ENCODE assay signal across 16 cellular contexts in the genomic region with DNA sequence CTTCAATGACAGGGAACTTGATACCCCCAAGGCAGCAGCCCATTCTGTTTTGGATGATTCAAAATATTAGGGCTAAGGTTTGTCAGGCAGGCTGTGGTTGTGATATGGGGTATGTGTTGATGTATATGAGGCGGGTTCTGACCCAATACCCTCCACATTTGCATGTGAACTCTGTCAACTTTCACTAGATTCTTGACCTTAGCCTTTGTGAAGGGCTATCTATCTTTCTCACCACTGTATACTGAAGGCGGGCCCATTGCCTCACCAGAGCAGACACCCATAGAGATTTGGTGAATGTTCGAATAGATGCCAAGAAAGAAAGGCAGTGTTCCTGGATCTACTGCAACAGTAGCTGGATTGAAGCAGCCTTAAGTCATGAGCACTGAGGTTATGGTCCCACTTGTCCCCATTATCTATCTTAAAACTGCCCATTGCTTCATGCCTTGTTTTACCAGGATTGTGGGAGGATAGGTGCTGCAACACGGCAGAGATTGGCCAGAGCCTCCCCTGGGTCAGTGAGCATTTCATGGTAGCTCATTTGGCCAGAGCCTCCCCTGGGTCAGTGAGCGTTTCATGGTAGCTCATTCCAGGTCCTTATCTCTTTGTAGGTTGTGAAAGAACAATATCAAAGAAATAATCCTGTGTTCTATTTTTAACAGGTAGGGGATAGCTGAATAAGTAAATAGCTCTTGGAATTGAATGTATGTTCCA.
"Had no signal": no experiment of that assay in that cellular context is flagged by ENCODE, and none has a peak within 500 bp of the region (broad histone marks: within the 10 kb centered on the region; RNA-seq: fewer than 3 reads in every experiment).

No MANE protein-coding gene starts in this region.

- H3K27me3 ChIP-seq: left lung had no signal

- H3K4me3 ChIP-seq: left lung, skin epidermis had no signal

- H3K27ac ChIP-seq: left lung, skin epidermis had no signal

- ATAC-seq: left lung; natural killer cell treated with Interleukin-12 subunit alpha and Interleukin-12 subunit beta and Interleukin-15 and Interleukin-18, amount 100 ng/mL, for 72 hours; right cardiac atrium; stimulated activated naive CD8-positive, alpha-beta T cell treated with anti-CD3 and anti-CD28 coated beads, Interleukin-15, Interleukin-2, amounts not matched to agents 100 U/mL and 50 U/mL, for 24 hours had no signal

- H3K9me3 ChIP-seq: left lung had no signal

- H3K36me3 ChIP-seq: left lung had no signal

- H3K4me1 ChIP-seq: left lung had no signal

- DNase-seq: activated CD4-positive, alpha-beta T cell treated with anti-CD3 and anti-CD28 coated beads, Interleukin-2, amount 10 ng/mL, durations not matched to agents 24 days and 14 days; activated CD4-positive, CD25-positive, alpha-beta regulatory T cell; activated CD8-positive, alpha-beta memory T cell treated with anti-CD3 and anti-CD28 coated beads for 24 hours; activated naive CD4-positive, alpha-beta T cell; activated naive CD8-positive, alpha-beta T cell treated with anti-CD3 and anti-CD28 coated beads, Interleukin-2, amount 10 ng/mL, durations not matched to agents 7 days and 5 days; anterior cingulate cortex; dermis blood vessel endothelial cell; islet precursor cell; left lung; occipital lobe; right cardiac atrium; stimulated activated CD4-positive, alpha-beta T cell treated with anti-CD3 and anti-CD28 coated beads, Interleukin-15, amount 100 ng/mL, for 24 hours; stimulated activated CD4-positive, alpha-beta T cell treated with anti-CD3 and anti-CD28 coated beads, Interleukin-4, amount 100 ng/mL, for 1 hour; stimulated activated naive CD8-positive, alpha-beta T cell treated with anti-CD3 and anti-CD28 coated beads, Interleukin-15, Interleukin-2, amounts not matched to agents 100 U/mL and 50 U/mL, for 24 hours had no signal
